39 cellular contexts compared by ENCODE assay signal in the genomic region with DNA sequence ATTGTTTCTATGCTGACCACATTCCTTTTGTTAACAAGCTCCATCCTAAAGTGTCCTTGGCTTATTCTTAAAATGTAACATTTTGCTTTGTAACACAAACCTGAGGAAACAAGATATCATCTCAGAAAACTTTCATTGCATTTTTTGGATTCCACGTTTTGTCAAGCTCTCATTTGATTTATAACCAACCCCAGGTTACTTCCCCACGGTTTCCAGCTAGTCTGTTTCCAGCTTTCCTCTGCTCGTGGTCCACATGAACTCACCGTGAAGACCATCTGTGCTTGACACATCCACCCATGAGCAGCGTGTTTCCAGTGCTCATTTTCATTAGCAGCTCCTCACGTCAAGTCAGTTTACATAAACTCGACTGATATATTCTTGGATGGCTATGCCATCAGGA. TPM values are rescaled to one million over a fixed set of nuclear protein-coding genes. Genes with fewer than 3 reads are reported as not detected.
"Had no signal": no experiment of that assay in that cellular context is flagged by ENCODE, and none has a peak within 500 bp of the region (broad histone marks: within the 10 kb centered on the region; RNA-seq: fewer than 3 reads in every experiment).

No MANE protein-coding gene starts in this region.

- H3K27me3 ChIP-seq: ascending aorta had no signal

- H3K36me3 ChIP-seq: ascending aorta, cardiac muscle cell had no signal

- DNase-seq: activated B cell treated with CpG ODN at 0.5 μM for 24 hours; activated CD4-positive, alpha-beta memory T cell treated with anti-CD3 and anti-CD28 coated beads for 36 hours; activated CD4-positive, alpha-beta T cell treated with anti-CD3 and anti-CD28 coated beads for 4 hours; activated CD4-positive, alpha-beta T cell treated with anti-CD3 and anti-CD28 coated beads, Interleukin-2, amount 10 ng/mL, durations not matched to agents 24 days and 14 days; activated CD4-positive, alpha-beta T cell treated with anti-CD3 and anti-CD28 coated beads, Interleukin-2, amount 50 U/mL, for 1 hour; activated CD4-positive, alpha-beta T cell treated with anti-CD3 and anti-CD28 coated beads, Interleukin-2, amount 50 U/mL, for 4 hours; activated CD4-positive, CD25-positive, alpha-beta regulatory T cell treated with anti-CD3 and anti-CD28 coated beads, Interleukin-2, amount 50 U/mL, for 72 hours; activated CD8-positive, alpha-beta memory T cell treated with anti-CD3 and anti-CD28 coated beads, Interleukin-2, amount 50 U/mL, for 4 hours; activated CD8-positive, alpha-beta T cell treated with anti-CD3 and anti-CD28 coated beads for 36 hours; activated effector memory CD4-positive, alpha-beta T cell treated with anti-CD3 and anti-CD28 coated beads, Interleukin-2, amount 50 U/mL, for 16 hours; activated gamma-delta T cell treated with Interleukin-2 at 50 U/mL for 16 hours; activated naive CD4-positive, alpha-beta T cell; activated naive CD4-positive, alpha-beta T cell treated with anti-CD3 and anti-CD28 coated beads for 36 hours; activated naive CD8-positive, alpha-beta T cell treated with anti-CD3 and anti-CD28 coated beads, Interleukin-2, amount 10 ng/mL, durations not matched to agents 7 days and 5 days; activated naive CD8-positive, alpha-beta T cell treated with anti-CD3 and anti-CD28 coated beads, Interleukin-2, amount 50 U/mL, for 24 hours; activated T-cell treated with anti-CD3 and anti-CD28 coated beads for 4 hours; activated T-cell treated with anti-CD3 and anti-CD28 coated beads, Interleukin-2, amount 50 U/mL, for 1 hour; activated T-cell treated with anti-CD3 and anti-CD28 coated beads, Interleukin-2, amount 50 U/mL, for 4 hours; activated T-cell treated with anti-CD3 and anti-CD28 coated beads, Interleukin-2, amount 50 U/mL, for 72 hours; amygdala; anterior cingulate cortex; caudate nucleus; cerebellar nuclear complex; T-helper 2 cell; T-helper 9 cell had no signal

- H3K4me1 ChIP-seq: ascending aorta had no signal

- H3K4me3 Mint-ChIP-seq: activated B cell treated with CpG ODN at 0.5 μM for 24 hours; activated CD4-positive, alpha-beta memory T cell treated with anti-CD3 and anti-CD28 coated beads for 36 hours; activated CD4-positive, alpha-beta T cell treated with anti-CD3 and anti-CD28 coated beads, Interleukin-2, amount 10 ng/mL, durations not matched to agents 24 days and 14 days; activated CD8-positive, alpha-beta T cell treated with anti-CD3 and anti-CD28 coated beads for 36 hours; activated naive CD4-positive, alpha-beta T cell treated with anti-CD3 and anti-CD28 coated beads for 36 hours; activated naive CD4-positive, alpha-beta T cell treated with anti-CD3 and anti-CD28 coated beads, Interleukin-2, amount 50 U/mL, for 24 hours; activated naive CD8-positive, alpha-beta T cell; activated naive CD8-positive, alpha-beta T cell treated with anti-CD3 and anti-CD28 coated beads, Interleukin-2, amount 10 ng/mL, durations not matched to agents 7 days and 5 days; activated naive CD8-positive, alpha-beta T cell treated with anti-CD3 and anti-CD28 coated beads, Interleukin-2, amount 50 U/mL, for 24 hours; activated T-cell treated with anti-CD3 and anti-CD28 coated beads, Interleukin-2, amount 50 U/mL, for 4 hours; activated T-cell treated with anti-CD3 and anti-CD28 coated beads, Interleukin-2, amount 50 U/mL, for 72 hours; activated T-helper 1 cell treated with anti-CD3 and anti-CD28 coated beads, Interleukin-12 subunit alpha, Interleukin-12 subunit beta, Interleukin-2, Interleukin-4 antibody, amounts not matched to agents 30 ng/mL and 10 ng/mL and 1 ng/mL, durations not matched to agents 14 hours and 24 hours and 36 hours; activated T-helper 17 cell treated with anti-CD3 and anti-CD28 coated beads, Interleukin-2, amount 50 U/mL, for 72 hours; brain; central memory CD8-positive, alpha-beta T cell; T-helper 1 cell treated with Interleukin-12 subunit alpha and Interleukin-12 subunit beta and Interleukin-4 antibody, amounts not matched to agents 30 μg/mL and 1 μg/mL, for 36 hours; T-helper 2 cell treated with Interferon-gamma antibody and Interleukin-4, amounts not matched to agents 5 μg/mL and 100 μg/mL, for 36 hours had no signal

- ATAC-seq: activated CD8-positive, alpha-beta T cell treated with anti-CD3 and anti-CD28 coated beads for 36 hours; activated naive CD8-positive, alpha-beta T cell treated with anti-CD3 and anti-CD28 coated beads, Interleukin-2, amount 50 U/mL, for 24 hours; activated T-cell treated with anti-CD3 and anti-CD28 coated beads, Interleukin-2, amount 50 U/mL, for 4 hours; activated T-cell treated with anti-CD3 and anti-CD28 coated beads, Interleukin-2, amount 50 U/mL, for 72 hours; activated T-helper 17 cell treated with anti-CD3 and anti-CD28 coated beads, Interleukin-2, amount 50 U/mL, for 72 hours had no signal

- H3K27ac ChIP-seq: ascending aorta, cardiac muscle cell, VCaP had no signal

- H3K27ac Mint-ChIP-seq: activated B cell treated with CpG ODN at 0.5 μM for 24 hours; activated CD4-positive, alpha-beta memory T cell treated with anti-CD3 and anti-CD28 coated beads for 36 hours; activated CD4-positive, alpha-beta T cell treated with anti-CD3 and anti-CD28 coated beads, Interleukin-2, amount 10 ng/mL, durations not matched to agents 24 days and 14 days; activated CD8-positive, alpha-beta T cell treated with anti-CD3 and anti-CD28 coated beads for 36 hours; activated naive CD4-positive, alpha-beta T cell treated with anti-CD3 and anti-CD28 coated beads for 36 hours; activated naive CD4-positive, alpha-beta T cell treated with anti-CD3 and anti-CD28 coated beads, Interleukin-2, amount 50 U/mL, for 24 hours; activated naive CD8-positive, alpha-beta T cell; activated naive CD8-positive, alpha-beta T cell treated with anti-CD3 and anti-CD28 coated beads, Interleukin-2, amount 10 ng/mL, durations not matched to agents 7 days and 5 days; activated naive CD8-positive, alpha-beta T cell treated with anti-CD3 and anti-CD28 coated beads, Interleukin-2, amount 50 U/mL, for 24 hours; activated T-cell treated with anti-CD3 and anti-CD28 coated beads, Interleukin-2, amount 50 U/mL, for 72 hours; activated T-helper 1 cell treated with anti-CD3 and anti-CD28 coated beads, Interleukin-12 subunit alpha, Interleukin-12 subunit beta, Interleukin-2, Interleukin-4 antibody, amounts not matched to agents 30 ng/mL and 10 ng/mL and 1 ng/mL, durations not matched to agents 14 hours and 24 hours and 36 hours; activated T-helper 17 cell treated with anti-CD3 and anti-CD28 coated beads, Interleukin-2, amount 50 U/mL, for 72 hours; brain; T-helper 1 cell treated with Interleukin-12 subunit alpha and Interleukin-12 subunit beta and Interleukin-4 antibody, amounts not matched to agents 30 μg/mL and 1 μg/mL, for 36 hours; T-helper 2 cell treated with Interferon-gamma antibody and Interleukin-4, amounts not matched to agents 5 μg/mL and 100 μg/mL, for 36 hours had no signal

- H3K4me3 ChIP-seq: ascending aorta, cardiac muscle cell had no signal

- H3K9me3 ChIP-seq: ascending aorta had no signal

- H3K9me3 Mint-ChIP-seq: activated B cell treated with CpG ODN at 0.5 μM for 24 hours; activated CD4-positive, alpha-beta memory T cell treated with anti-CD3 and anti-CD28 coated beads for 36 hours; activated CD4-positive, alpha-beta T cell treated with anti-CD3 and anti-CD28 coated beads, Interleukin-2, amount 10 ng/mL, durations not matched to agents 24 days and 14 days; activated CD8-positive, alpha-beta T cell treated with anti-CD3 and anti-CD28 coated beads for 36 hours; activated naive CD4-positive, alpha-beta T cell treated with anti-CD3 and anti-CD28 coated beads for 36 hours; activated naive CD4-positive, alpha-beta T cell treated with anti-CD3 and anti-CD28 coated beads, Interleukin-2, amount 50 U/mL, for 24 hours; activated naive CD8-positive, alpha-beta T cell treated with anti-CD3 and anti-CD28 coated beads, Interleukin-2, amount 10 ng/mL, durations not matched to agents 7 days and 5 days; activated naive CD8-positive, alpha-beta T cell treated with anti-CD3 and anti-CD28 coated beads, Interleukin-2, amount 50 U/mL, for 24 hours; activated T-cell treated with anti-CD3 and anti-CD28 coated beads, Interleukin-2, amount 50 U/mL, for 4 hours; activated T-cell treated with anti-CD3 and anti-CD28 coated beads, Interleukin-2, amount 50 U/mL, for 72 hours; activated T-helper 1 cell treated with anti-CD3 and anti-CD28 coated beads, Interleukin-12 subunit alpha, Interleukin-12 subunit beta, Interleukin-2, Interleukin-4 antibody, amounts not matched to agents 30 ng/mL and 10 ng/mL and 1 ng/mL, durations not matched to agents 14 hours and 24 hours and 36 hours; activated T-helper 17 cell treated with anti-CD3 and anti-CD28 coated beads, Interleukin-2, amount 50 U/mL, for 72 hours; central memory CD8-positive, alpha-beta T cell; T-helper 1 cell treated with Interleukin-12 subunit alpha and Interleukin-12 subunit beta and Interleukin-4 antibody, amounts not matched to agents 30 μg/mL and 1 μg/mL, for 36 hours; T-helper 2 cell treated with Interferon-gamma antibody and Interleukin-4, amounts not matched to agents 5 μg/mL and 100 μg/mL, for 36 hours had no signal

- H3K36me3 Mint-ChIP-seq: activated CD4-positive, alpha-beta memory T cell treated with anti-CD3 and anti-CD28 coated beads for 36 hours; activated naive CD4-positive, alpha-beta T cell treated with anti-CD3 and anti-CD28 coated beads, Interleukin-2, amount 50 U/mL, for 24 hours; activated naive CD8-positive, alpha-beta T cell; activated naive CD8-positive, alpha-beta T cell treated with anti-CD3 and anti-CD28 coated beads, Interleukin-2, amount 10 ng/mL, durations not matched to agents 7 days and 5 days; brain had no signal

- H3K4me1 Mint-ChIP-seq: activated B cell treated with CpG ODN at 0.5 μM for 24 hours; activated CD4-positive, alpha-beta T cell treated with anti-CD3 and anti-CD28 coated beads, Interleukin-2, amount 10 ng/mL, durations not matched to agents 24 days and 14 days; activated naive CD4-positive, alpha-beta T cell treated with anti-CD3 and anti-CD28 coated beads, Interleukin-2, amount 50 U/mL, for 24 hours; activated naive CD8-positive, alpha-beta T cell treated with anti-CD3 and anti-CD28 coated beads, Interleukin-2, amount 10 ng/mL, durations not matched to agents 7 days and 5 days; activated naive CD8-positive, alpha-beta T cell treated with anti-CD3 and anti-CD28 coated beads, Interleukin-2, amount 50 U/mL, for 24 hours; activated T-helper 17 cell treated with anti-CD3 and anti-CD28 coated beads, Interleukin-2, amount 50 U/mL, for 72 hours; brain; central memory CD8-positive, alpha-beta T cell had no signal

RNA-seq across cellular contexts. Expression of gene NKX2-8, which starts 6.4 kb away (rescaled TPM):
- total RNA-seq: activated B cell treated with CpG ODN at 0.5 μM for 24 hours; activated CD4-positive, alpha-beta memory T cell treated with anti-CD3 and anti-CD28 coated beads for 36 hours; activated CD4-positive, alpha-beta T cell treated with anti-CD3 and anti-CD28 coated beads, Interleukin-2, amount 10 ng/mL, durations not matched to agents 24 days and 14 days; activated CD8-positive, alpha-beta memory T cell treated with anti-CD3 and anti-CD28 coated beads for 36 hours; activated CD8-positive, alpha-beta T cell treated with anti-CD3 and anti-CD28 coated beads for 36 hours; activated naive CD4-positive, alpha-beta T cell treated with anti-CD3 and anti-CD28 coated beads for 36 hours; activated naive CD8-positive, alpha-beta T cell treated with anti-CD3 and anti-CD28 coated beads, Interleukin-2, amount 10 ng/mL, durations not matched to agents 7 days and 5 days; activated T-cell treated with anti-CD3 and anti-CD28 coated beads, Interleukin-2, amount 50 U/mL, for 4 hours; activated T-cell treated with anti-CD3 and anti-CD28 coated beads, Interleukin-2, amount 50 U/mL, for 72 hours; activated T-helper 1 cell treated with anti-CD3 and anti-CD28 coated beads, Interleukin-12 subunit alpha, Interleukin-12 subunit beta, Interleukin-2, Interleukin-4 antibody, amounts not matched to agents 30 ng/mL and 10 ng/mL and 1 ng/mL, durations not matched to agents 14 hours and 24 hours and 36 hours; activated T-helper 17 cell treated with anti-CD3 and anti-CD28 coated beads, Interleukin-2, amount 50 U/mL, for 72 hours; ascending aorta; chondrocyte had no signal
- polyA plus RNA-seq: adipose tissue, cardiac muscle cell had no signal
